ENCODE assay signal across 25 cellular contexts in the genomic region with DNA sequence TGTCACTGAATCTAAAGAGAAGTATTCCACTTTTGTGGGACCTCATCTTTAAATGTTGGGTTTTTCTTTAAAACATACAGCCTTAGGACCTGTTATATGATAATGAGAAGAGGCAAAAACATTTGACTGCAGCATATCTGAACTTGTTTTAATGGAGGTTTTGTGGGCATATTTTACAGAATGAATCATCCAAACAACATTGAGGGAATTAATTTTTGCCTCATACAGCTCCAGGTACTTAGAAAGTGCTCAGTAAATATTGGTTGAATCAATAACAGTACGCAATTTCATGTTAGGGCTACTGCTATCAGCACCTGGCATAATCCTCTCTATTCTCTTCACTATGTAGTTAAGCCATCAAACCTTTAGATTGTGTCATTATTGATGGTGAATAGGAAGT.
"Had no signal": no experiment of that assay in that cellular context is flagged by ENCODE, and none has a peak within 500 bp of the region (broad histone marks: within the 10 kb centered on the region; RNA-seq: fewer than 3 reads in every experiment).

No MANE protein-coding gene starts in this region.

- ATAC-seq: activated CD4-positive, alpha-beta T cell treated with anti-CD3 and anti-CD28 coated beads for 36 hours; activated CD8-positive, alpha-beta memory T cell treated with anti-CD3 and anti-CD28 coated beads, Interleukin-2, amount 10 ng/mL, durations not matched to agents 7 days and 5 days; activated CD8-positive, alpha-beta T cell treated with anti-CD3 and anti-CD28 coated beads, Interleukin-2, amount 10 ng/mL, durations not matched to agents 7 days and 5 days; activated naive CD8-positive, alpha-beta T cell treated with anti-CD3 and anti-CD28 coated beads, Interleukin-2, amount 50 U/mL, for 24 hours had no signal

- H3K27me3 ChIP-seq: breast epithelium, esophagus squamous epithelium had no signal

- H3K4me3 ChIP-seq: adrenal gland, breast epithelium, coronary artery, dorsolateral prefrontal cortex, esophagus squamous epithelium had no signal

- H3K27ac ChIP-seq: adrenal gland, breast epithelium, coronary artery, dorsolateral prefrontal cortex, esophagus squamous epithelium had no signal

- H3K4me1 ChIP-seq: adrenal gland, breast epithelium, esophagus squamous epithelium had no signal

- DNase-seq: activated CD4-positive, alpha-beta memory T cell treated with anti-CD3 and anti-CD28 coated beads for 36 hours; activated CD4-positive, alpha-beta T cell treated with anti-CD3 and anti-CD28 coated beads for 36 hours; activated CD4-positive, alpha-beta T cell treated with anti-CD3 and anti-CD28 coated beads, Interleukin-2, amount 10 ng/mL, durations not matched to agents 24 days and 14 days; activated CD4-positive, CD25-positive, alpha-beta regulatory T cell; activated CD4-positive, CD25-positive, alpha-beta regulatory T cell treated with anti-CD3 and anti-CD28 coated beads, Interleukin-2, amount 50 U/mL, for 72 hours; activated CD8-positive, alpha-beta memory T cell treated with anti-CD3 and anti-CD28 coated beads, Interleukin-2, amount 10 ng/mL, durations not matched to agents 7 days and 5 days; activated CD8-positive, alpha-beta memory T cell treated with anti-CD3 and anti-CD28 coated beads, Interleukin-2, amount 50 U/mL, for 4 hours; activated CD8-positive, alpha-beta T cell treated with anti-CD3 and anti-CD28 coated beads, Interleukin-2, amount 10 ng/mL, durations not matched to agents 7 days and 5 days; activated effector memory CD4-positive, alpha-beta T cell treated with anti-CD3 and anti-CD28 coated beads, Interleukin-2, amount 50 U/mL, for 16 hours; activated naive CD4-positive, alpha-beta T cell treated with anti-CD3 and anti-CD28 coated beads for 36 hours; activated naive CD8-positive, alpha-beta T cell treated with anti-CD3 and anti-CD28 coated beads for 36 hours; activated naive CD8-positive, alpha-beta T cell treated with anti-CD3 and anti-CD28 coated beads, Interleukin-2, amount 50 U/mL, for 24 hours; activated T-cell treated with anti-CD3 and anti-CD28 coated beads, Interleukin-2, amount 50 U/mL, for 1 hour; activated T-cell treated with anti-CD3 and anti-CD28 coated beads, Interleukin-2, amount 50 U/mL, for 48 hours; adrenal gland; amygdala; aorta; dorsolateral prefrontal cortex; effector memory CD4-positive, alpha-beta T cell; endodermal cell; esophagus squamous epithelium; head of caudate nucleus; T-helper 2 cell had no signal

- H3K9me3 ChIP-seq: adrenal gland, breast epithelium, esophagus squamous epithelium had no signal

- H3K36me3 ChIP-seq: adrenal gland, breast epithelium, esophagus squamous epithelium had no signal
